20 cellular contexts compared by ENCODE assay signal in the genomic region with DNA sequence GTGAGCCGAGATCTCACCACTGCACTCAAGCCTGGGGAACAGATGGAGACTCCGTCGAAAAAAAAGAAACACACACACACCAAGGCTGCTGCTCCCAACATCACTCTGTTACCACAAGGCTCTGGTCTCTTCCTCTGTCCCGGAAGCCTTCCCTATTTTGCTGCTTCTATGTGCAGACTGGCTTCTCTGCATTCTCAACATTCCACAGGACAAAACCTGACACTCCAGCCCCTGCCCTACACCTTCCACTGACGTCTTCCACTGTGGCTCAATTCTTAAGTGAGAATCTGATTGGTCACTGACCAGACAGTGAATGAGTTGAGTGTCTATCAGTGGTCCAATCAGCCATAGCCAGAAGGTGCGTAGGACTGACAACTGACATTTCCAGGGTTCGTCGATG. TPM values are rescaled to one million over a fixed set of nuclear protein-coding genes. Genes with fewer than 3 reads are reported as not detected.
A peak's percentile ranks its signal among the peaks of the same experiment; 100 is the strongest.
DNase-seq lines count a peak whose midpoint lies in the region; ATAC-seq and TF ChIP-seq lines count a peak whose summit lies in the region.
"Had no signal": no experiment of that assay in that cellular context is flagged by ENCODE, and none has a peak within 500 bp of the region (broad histone marks: within the 10 kb centered on the region; RNA-seq: fewer than 3 reads in every experiment).

No MANE protein-coding gene starts in this region.

- H3K79me2 ChIP-seq in parathyroid adenoma: no peaks in the 10 kb centered on the region

- TF ChIP-seq CTCF in RWPE2 (IDR thresholded peaks at IDR 0.05; ENCODE audit: poor library complexity, severe bottlenecking): no peak
- TF ChIP-seq CTCF in parathyroid adenoma (IDR thresholded peaks at IDR 0.05): no peak

- POLR2A ChIA-PET in HEK293T (lab: Yijun Ruan, JAX): no interaction called here
- POLR2A ChIA-PET in naive thymus-derived CD8-positive, alpha-beta T cell (lab: Charles Lee): no interaction called here

- peak; percentile 85; the same call in 2 of the 3 replicates for ATAC-seq in RWPE2 (ENCODE audit: low read depth)
- no peak for ATAC-seq in naive thymus-derived CD8-positive, alpha-beta T cell
- ATAC-seq: activated CD4-positive, CD25-positive, alpha-beta regulatory T cell treated with anti-CD3 and anti-CD28 coated beads, Interleukin-2, amount 50 U/mL, for 24 hours; left lobe of liver had no signal

- H3K36me3 ChIP-seq in HAP-1 (replicated peaks) (no peaks in the 10 kb centered on the region), RWPE2 (ENCODE audit: low read depth) (no peaks in the 10 kb centered on the region), parathyroid adenoma (ENCODE audit: control insufficient read depth, insufficient read depth, low read length) (no peaks in the 10 kb centered on the region)
- H3K36me3 ChIP-seq: prostate gland had no signal

- CTCF ChIA-PET in HEK293T (lab: Yijun Ruan, JAX): no interaction called here

- H3K9ac ChIP-seq in parathyroid adenoma: no peak overlapping the region

- H3K4me3 ChIP-seq in HAP-1 (no peak overlapping the region), RWPE2 (ENCODE audit: severe bottlenecking) (no peak overlapping the region), parathyroid adenoma (ENCODE audit: low read depth, low read length) (no peak overlapping the region)
- H3K4me3 ChIP-seq: prostate gland had no signal

- H3K27me3 ChIP-seq in HAP-1 (ENCODE audit: low read depth) (no peaks in the 10 kb centered on the region), RWPE2 (ENCODE audit: insufficient read depth, poor library complexity, severe bottlenecking) (no peaks in the 10 kb centered on the region), parathyroid adenoma (ENCODE audit: control insufficient read depth, insufficient read depth, low read length) (no peaks in the 10 kb centered on the region)

- H3K4me2 ChIP-seq in parathyroid adenoma (ENCODE audit: low read length): no peak overlapping the region

- H3K4me1 ChIP-seq in HAP-1: peaks cover 4% of the 10 kb centered on the region
- H3K4me1 ChIP-seq in RWPE2 (ENCODE audit: insufficient read depth, poor library complexity, severe bottlenecking): no peaks in the 10 kb centered on the region
- H3K4me1 ChIP-seq in parathyroid adenoma: no peaks in the 10 kb centered on the region
- H3K4me1 ChIP-seq: prostate gland had no signal

- H3K27ac Mint-ChIP-seq in naive thymus-derived CD8-positive, alpha-beta T cell: no peak overlapping the region
- H3K27ac Mint-ChIP-seq: dendritic cell treated with granulocyte-macrophage colony-stimulating factor and Interleukin-4, amounts not matched to agents 40 ng/mL and 50 ng/mL, for 4 days; stimulated activated naive CD8-positive, alpha-beta T cell treated with anti-CD3 and anti-CD28 coated beads, Interleukin-15, Interleukin-2, amounts not matched to agents 100 ng/mL and 50 ng/mL, for 24 hours had no signal

- H3K4me3 Mint-ChIP-seq in naive thymus-derived CD8-positive, alpha-beta T cell: no peak overlapping the region
- H3K4me3 Mint-ChIP-seq: dendritic cell treated with granulocyte-macrophage colony-stimulating factor and Interleukin-4, amounts not matched to agents 40 ng/mL and 50 ng/mL, for 4 days; stimulated activated naive CD8-positive, alpha-beta T cell treated with anti-CD3 and anti-CD28 coated beads, Interleukin-15, Interleukin-2, amounts not matched to agents 100 ng/mL and 50 ng/mL, for 24 hours had no signal

- peak; percentile 9 to 30 for DNase-seq in HAP-1 (ENCODE audit: low spot score in 2 of 2)
- DNase-seq in RWPE2 (ENCODE audit: low spot score): no peak
- DNase-seq in glomerular visceral epithelial cell (ENCODE audit: extremely low spot score): peak; percentile 59
- no peak for DNase-seq in T-helper 9 cell
- DNase-seq in NCI-H69 (lab: John Stamatoyannopoulos, UW): no peak
- no peak for DNase-seq in HEK293T (ENCODE audit: extremely low spot score)
- DNase-seq in naive thymus-derived CD8-positive, alpha-beta T cell: no peak
- DNase-seq: activated gamma-delta T cell treated with Interleukin-2 at 50 U/mL for 16 hours, AML-193, aorta, head of caudate nucleus, NCI-H1694 had no signal

- in situ Hi-C loops in HAP-1 (cut with MboI; ENCODE audit: low sequenced_read_pairs): no loop called here

- peaks cover 8 to 24% (median 18%) of the 10 kb centered on the region in 5 donors for H3K27me3 Mint-ChIP-seq in naive thymus-derived CD8-positive, alpha-beta T cell
- H3K27me3 Mint-ChIP-seq: dendritic cell treated with granulocyte-macrophage colony-stimulating factor and Interleukin-4, amounts not matched to agents 40 ng/mL and 50 ng/mL, for 4 days had no signal

- no peaks in the 10 kb centered on the region for H3K9me3 Mint-ChIP-seq in naive thymus-derived CD8-positive, alpha-beta T cell
- H3K9me3 Mint-ChIP-seq: dendritic cell treated with granulocyte-macrophage colony-stimulating factor and Interleukin-4, amounts not matched to agents 40 ng/mL and 50 ng/mL, for 4 days; stimulated activated naive CD8-positive, alpha-beta T cell treated with anti-CD3 and anti-CD28 coated beads, Interleukin-15, Interleukin-2, amounts not matched to agents 100 ng/mL and 50 ng/mL, for 24 hours had no signal

- H3K9me3 ChIP-seq in HAP-1: no peaks in the 10 kb centered on the region
- H3K9me3 ChIP-seq in RWPE2 (ENCODE audit: severe bottlenecking): no peaks in the 10 kb centered on the region
- no peaks in the 10 kb centered on the region for H3K9me3 ChIP-seq in parathyroid adenoma (ENCODE audit: control insufficient read depth, low read length)
- H3K9me3 ChIP-seq: prostate gland had no signal

- H3K27ac ChIP-seq in RWPE2 (ENCODE audit: poor library complexity, severe bottlenecking) (no peak overlapping the region), parathyroid adenoma (no peak overlapping the region)
- H3K27ac ChIP-seq: prostate gland had no signal

- no peaks in the 10 kb centered on the region for H3K36me3 Mint-ChIP-seq in naive thymus-derived CD8-positive, alpha-beta T cell

- H2AFZ ChIP-seq in parathyroid adenoma: peak overlapping the region; percentile 28

- H3K4me1 Mint-ChIP-seq in naive thymus-derived CD8-positive, alpha-beta T cell: peaks cover 0 to 4% (median 1%) of the 10 kb centered on the region in 4 donors

TF ChIP-seq in HEK293T, 16 proteins besides CTCF, POLR2A, EP300 and RAD21:
- TF ChIP-seq NFRKB (IDR thresholded peaks at IDR 0.05): no peak
- no peak for TF ChIP-seq ARNT (IDR thresholded peaks at IDR 0.05)
- no peak for TF ChIP-seq BHLHE40 (IDR thresholded peaks at IDR 0.05; ENCODE audit: borderline replicate concordance)
- TF ChIP-seq FOXM1 (IDR thresholded peaks at IDR 0.05; ENCODE audit: borderline replicate concordance): no peak
- no peak for TF ChIP-seq ZNF384 (IDR thresholded peaks at IDR 0.05)
- TF ChIP-seq LEF1 (IDR thresholded peaks at IDR 0.05; ENCODE audit: borderline replicate concordance): no peak
- no peak for TF ChIP-seq HDGF (IDR thresholded peaks at IDR 0.05; ENCODE audit: borderline replicate concordance)
- TF ChIP-seq SUZ12 (IDR thresholded peaks at IDR 0.05): no peak
- no peak for TF ChIP-seq FOXK2 (IDR thresholded peaks at IDR 0.05)
- no peak for TF ChIP-seq SP1 (IDR thresholded peaks at IDR 0.05)
- TF ChIP-seq, protein P1, sequence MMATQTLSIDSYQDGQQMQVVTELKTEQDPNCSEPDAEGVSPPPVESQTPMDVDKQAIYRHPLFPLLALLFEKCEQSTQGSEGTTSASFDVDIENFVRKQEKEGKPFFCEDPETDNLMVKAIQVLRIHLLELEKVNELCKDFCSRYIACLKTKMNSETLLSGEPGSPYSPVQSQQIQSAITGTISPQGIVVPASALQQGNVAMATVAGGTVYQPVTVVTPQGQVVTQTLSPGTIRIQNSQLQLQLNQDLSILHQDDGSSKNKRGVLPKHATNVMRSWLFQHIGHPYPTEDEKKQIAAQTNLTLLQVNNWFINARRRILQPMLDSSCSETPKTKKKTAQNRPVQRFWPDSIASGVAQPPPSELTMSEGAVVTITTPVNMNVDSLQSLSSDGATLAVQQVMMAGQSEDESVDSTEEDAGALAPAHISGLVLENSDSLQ (IDR thresholded peaks at IDR 0.05): no peak
- TF ChIP-seq CTBP1 (IDR thresholded peaks at IDR 0.05; ENCODE audit: borderline replicate concordance): no peak
- TF ChIP-seq FOXA1 (IDR thresholded peaks at IDR 0.05): no peak
- no peak for TF ChIP-seq TARDBP (IDR thresholded peaks at IDR 0.05)

RNA-seq across cellular contexts. Expression of a gene that starts 5.9 kb away (rescaled TPM):
- total RNA-seq in naive thymus-derived CD8-positive, alpha-beta T cell: not detected
- polyA plus RNA-seq in naive thymus-derived CD8-positive, alpha-beta T cell: not detected
- total RNA-seq: aorta, left lobe of liver, NCI-H460, prostate gland had no signal
- polyA plus RNA-seq: aorta, esophagus had no signal

RNA-seq across cellular contexts. Expression of a gene that starts 47.5 kb away (rescaled TPM):
- 10 to 100 TPM; 34.0 to 36.4 TPM for total RNA-seq in naive thymus-derived CD8-positive, alpha-beta T cell
- polyA plus RNA-seq in naive thymus-derived CD8-positive, alpha-beta T cell: 10 to 100 TPM in 2 of 3 donors, 1 to 10 TPM in 1; 8.2 to 12.4 (median 11.9) TPM

RNA-seq across cellular contexts. Expression of a gene that starts 47.6 kb away (rescaled TPM):
- total RNA-seq in naive thymus-derived CD8-positive, alpha-beta T cell: 10 to 100 TPM; 32.0 to 41.8 TPM
- 10 to 100 TPM; 13.3 to 27.3 (median 25.3) TPM for polyA plus RNA-seq in naive thymus-derived CD8-positive, alpha-beta T cell

Comparison
In these comparisons a context has a peak if more than half of its experiments do, and no peak if none do; other contexts are left out.
1. DNase-seq: peak in HAP-1 (2 of 2) and glomerular visceral epithelial cell (single experiment); none in RWPE2 (single experiment), T-helper 9 cell (single experiment), NCI-H69 (single experiment), HEK293T (single experiment) and naive thymus-derived CD8-positive, alpha-beta T cell (0 of 10).